Comparison of ENCODE assay signal across 8 cellular contexts in the genomic region with DNA sequence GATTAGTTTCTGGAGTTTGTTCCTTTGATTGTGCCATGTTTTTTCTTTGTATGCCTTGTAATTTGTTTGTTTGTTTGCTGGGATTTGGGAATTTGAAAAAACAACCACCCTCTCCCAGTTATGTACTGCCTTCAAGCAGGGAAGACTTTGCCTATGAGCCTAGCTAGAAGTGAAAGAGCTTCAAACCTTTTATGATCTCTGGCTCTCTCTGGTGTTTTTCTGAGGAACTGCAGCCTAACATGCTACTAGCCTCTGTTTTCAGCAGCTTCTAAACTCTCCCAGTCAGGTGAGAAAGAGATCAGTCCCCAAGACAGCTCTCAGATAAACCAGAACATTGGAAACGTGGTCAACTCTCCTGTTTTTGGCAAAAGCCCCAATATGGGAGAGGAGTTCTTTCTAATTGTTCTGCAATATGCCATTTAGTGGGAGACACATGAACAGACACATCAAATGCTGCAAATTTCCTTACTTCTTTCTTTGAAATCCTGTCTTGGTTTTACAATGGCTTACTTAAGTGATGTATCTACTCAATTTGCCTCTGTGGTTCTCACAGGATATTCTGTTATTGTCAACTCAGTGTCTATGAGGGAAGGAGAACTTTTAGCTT. TPM values are rescaled to one million over a fixed set of nuclear protein-coding genes. Genes with fewer than 3 reads are reported as not detected.
DNase-seq lines count a peak whose midpoint lies in the region; ATAC-seq, FAIRE-seq and TF ChIP-seq lines count a peak whose summit lies in the region.

No MANE protein-coding gene starts in this region.

- in situ Hi-C loops in T47D (cut with HindIII; ENCODE audit: low pct_unique_long_range_greater_than_20kb, low sequenced_read_pairs): no loop called here

- no peaks in the 10 kb centered on the region for H3K36me3 ChIP-seq in kidney (ENCODE audit: control insufficient read depth in 1 of 2, insufficient read depth in 2 of 2, low read length in 2 of 2)

- H3K27ac ChIP-seq in kidney (ENCODE audit: low read depth in 2 of 2, low read length in 2 of 2): no peak overlapping the region

- H3K4me3 ChIP-seq in kidney (ENCODE audit: low read length in 2 of 2): no peak overlapping the region

- peak; percentile 98 for TF ChIP-seq CTCF in AG09319 (IDR thresholded peaks at IDR 0.05; ENCODE audit: low read depth, low read length)
- TF ChIP-seq CTCF in kidney (IDR thresholded peaks at IDR 0.05; ENCODE audit: borderline replicate concordance, extremely low read depth, insufficient read depth): peak; percentile 92

- intact Hi-C loops in kidney (cut with DNase I): no loop called here

- no peak overlapping the region for H3K9ac ChIP-seq in kidney (ENCODE audit: low read length in 2 of 2)

- H3K9me3 ChIP-seq in kidney (ENCODE audit: control insufficient read depth in 1 of 2, low read length in 2 of 2): no peaks in the 10 kb centered on the region

- DNase-seq in AG09319 (ENCODE audit: extremely low read depth, low read depth) (peak; percentile 32), NCI-H1694 (lab: John Stamatoyannopoulos, UW) (peak; percentile 73), T follicular helper cell (ENCODE audit: low read depth) (peak; percentile 31), T47D (ENCODE audit: low read depth in 1 of 2, low spot score in 1 of 2) (peak; percentile 23 to 80), kidney (no peak)
- peak; percentile 1 to 42 for DNase-seq in stimulated activated CD4-positive, alpha-beta T cell treated with anti-CD3 and anti-CD28 coated beads, Interleukin-4, amount 100 ng/mL, for 48 hours (ENCODE audit: low read depth in 2 of 2)

- ATAC-seq in GM18508 (IDR thresholded peaks at IDR 0.05; ENCODE audit: insufficient read depth, unreplicated experiment) (peak; percentile 98), HG02943 (IDR thresholded peaks at IDR 0.05; ENCODE audit: low read depth, unreplicated experiment) (peak; percentile 94)

- peak; percentile 66 for FAIRE-seq in kidney (lab: Jason Lieb, UNC)

- no peaks in the 10 kb centered on the region for H3K4me1 ChIP-seq in kidney (ENCODE audit: control insufficient read depth in 1 of 2, insufficient read depth in 1 of 2, low read depth in 1 of 2, low read length in 2 of 2)

RNA-seq across cellular contexts. Expression of gene SERINC1, which starts 58.9 kb away (rescaled TPM):
- total RNA-seq in kidney: 214 TPM
- 130 TPM for polyA plus RNA-seq in kidney (ENCODE audit: insufficient read depth, low read depth, low replicate concordance)
